Comparison of ENCODE assay signal across 16 cellular contexts in genomic region chr4:101782546-101782945, GRCh38. TPM values are rescaled to one million over a fixed set of nuclear protein-coding genes. Genes with fewer than 3 reads are reported as not detected.
DNase-seq lines count a peak whose midpoint lies in the region; ATAC-seq and TF ChIP-seq lines count a peak whose summit lies in the region.
"Had no signal": no experiment of that assay in that cellular context is flagged by ENCODE, and none has a peak within 500 bp of the region (broad histone marks: within the 10 kb centered on the region; RNA-seq: fewer than 3 reads in every experiment).

No MANE protein-coding gene starts in this region.

- H3K79me2 ChIP-seq in GM23248 (ENCODE audit: insufficient read depth) (no peaks in the 10 kb centered on the region), PC-3 (ENCODE audit: low read length) (no peaks in the 10 kb centered on the region), H9 (ENCODE audit: insufficient read depth, low read length) (no peaks in the 10 kb centered on the region)

- DNase-seq in GM03348 (ENCODE audit: low spot score) (peak; percentile 14), GM23248 (peak; percentile 8), PC-3 (peak; percentile 62), iris pigment epithelial cell (ENCODE audit: low read depth) (peak; percentile 5), H9 (no peak)
- DNase-seq in effector memory CD8-positive, alpha-beta T cell = no peak
- DNase-seq: COR-L47, DMS153, KBM-7, NCI-H1048, NCI-H1694, NCI-H446 had no signal

- no peak overlapping the region for H3K23ac ChIP-seq in H9 (ENCODE audit: insufficient read length, low read depth, low read length)

- H3K4me3 ChIP-seq in GM23248 = no peak overlapping the region
- H3K4me3 ChIP-seq in PC-3 (ENCODE audit: low read length) = no peak overlapping the region

- H2AFZ ChIP-seq in GM23248 (no peak overlapping the region), PC-3 (ENCODE audit: low read length) (no peak overlapping the region), H9 (ENCODE audit: low read length) (no peak overlapping the region)

- H3K79me1 ChIP-seq in H9 (ENCODE audit: insufficient read depth, low read depth, low read length, poor library complexity, severe bottlenecking) = no peaks in the 10 kb centered on the region

- H3K27me3 Mint-ChIP-seq in H9 (ENCODE audit: low read depth) = no peaks in the 10 kb centered on the region
- H3K27me3 Mint-ChIP-seq in effector memory CD8-positive, alpha-beta T cell = peaks cover 10 to 21% of the 10 kb centered on the region in 2 donors

- H3K27ac ChIP-seq in GM23248 (no peak overlapping the region), PC-3 (ENCODE audit: low read length) (no peak overlapping the region), H9 (ENCODE audit: insufficient read length, low read depth, low read length) (no peak overlapping the region)

- H3K9me3 Mint-ChIP-seq in H9 = peaks cover 6 to 12% of the 10 kb centered on the region in 2 experiments; a peak in 4 of 5 replicates
- H3K9me3 Mint-ChIP-seq in effector memory CD8-positive, alpha-beta T cell = peaks cover 0 to 2% of the 10 kb centered on the region in 2 donors

- no peak overlapping the region for H3K4ac ChIP-seq in H9 (ENCODE audit: low read depth, low read length)

- ATAC-seq in PC-3 (no peak), GM18520 (IDR thresholded peaks at IDR 0.05; ENCODE audit: unreplicated experiment) (no peak), HG02642 (IDR thresholded peaks at IDR 0.05; ENCODE audit: poor library complexity, unreplicated experiment) (no peak)
- no peak for ATAC-seq in effector memory CD8-positive, alpha-beta T cell (replicated peaks)

- H2BK20ac ChIP-seq in H9 (ENCODE audit: low read depth, low read length, poor library complexity, severe bottlenecking) = no peak overlapping the region

- no TSS peak for BruUV-seq in PC-3 (replicated peaks; lab: Mats Ljungman, UMichigan)

- H3K23me2 ChIP-seq in H9 (ENCODE audit: insufficient read length, low read depth, low read length, poor library complexity, severe bottlenecking) = no peaks in the 10 kb centered on the region

- H3K9me2 ChIP-seq in GM23248 (ENCODE audit: insufficient read depth) (no peaks in the 10 kb centered on the region), PC-3 (replicated peaks; ENCODE audit: low read length) (no peaks in the 10 kb centered on the region)

- H3K4me3 Mint-ChIP-seq in H9 = no peak overlapping the region
- no peak overlapping the region for H3K4me3 Mint-ChIP-seq in effector memory CD8-positive, alpha-beta T cell
- H3K4me3 Mint-ChIP-seq: CD14-positive monocyte had no signal

- H3K4me1 Mint-ChIP-seq in H9 = peaks cover 11 to 13% of the 10 kb centered on the region in 2 experiments
- H3K4me1 Mint-ChIP-seq in effector memory CD8-positive, alpha-beta T cell (ENCODE audit: low read depth in 2 of 2) = no peaks in the 10 kb centered on the region

- no peaks in the 10 kb centered on the region for H3K9me3 ChIP-seq in GM23248 (ENCODE audit: low read depth)
- no peaks in the 10 kb centered on the region for H3K9me3 ChIP-seq in PC-3 (ENCODE audit: low read length)
- no peaks in the 10 kb centered on the region for H3K9me3 ChIP-seq in H9 (ENCODE audit: control insufficient read depth, low read depth, low read length)

- peaks cover 2 to 9% (median 3%) of the 10 kb centered on the region in 3 experiments; a peak in 4 of 7 replicates for H3K36me3 Mint-ChIP-seq in H9 (ENCODE audit: insufficient read depth in 1 of 3, low read depth in 3 of 3)
- peaks cover 3% of the 10 kb centered on the region for H3K36me3 Mint-ChIP-seq in effector memory CD8-positive, alpha-beta T cell (ENCODE audit: insufficient read depth)
- H3K36me3 Mint-ChIP-seq: CD14-positive monocyte had no signal

- H3K14ac ChIP-seq in H9 (ENCODE audit: insufficient read depth, low read length) = no peak overlapping the region

- no peak overlapping the region for H4K91ac ChIP-seq in H9 (ENCODE audit: insufficient read length, low read depth, low read length)

- no peaks in the 10 kb centered on the region for H3K27me3 ChIP-seq in GM23248 (replicated peaks; ENCODE audit: insufficient read depth)
- no peaks in the 10 kb centered on the region for H3K27me3 ChIP-seq in PC-3 (ENCODE audit: low read length)
- no peaks in the 10 kb centered on the region for H3K27me3 ChIP-seq in H9 (ENCODE audit: insufficient read depth, low read length)

- H3K4me1 ChIP-seq in GM23248 (ENCODE audit: insufficient read depth) (no peaks in the 10 kb centered on the region), PC-3 (ENCODE audit: insufficient read depth, low read length) (peaks cover 6% of the 10 kb centered on the region), H9 (ENCODE audit: insufficient read depth, low read length) (no peaks in the 10 kb centered on the region)

- no peak overlapping the region for H2BK5ac ChIP-seq in H9 (ENCODE audit: insufficient read length, low read length)

- H3F3A ChIP-seq in GM23248 (ENCODE audit: insufficient read depth) (no peaks in the 10 kb centered on the region), PC-3 (ENCODE audit: low read length, unreplicated experiment) (no peaks in the 10 kb centered on the region)

- no peak overlapping the region for H2BK15ac ChIP-seq in H9 (ENCODE audit: low read depth, low read length)

- intact Hi-C loops in PC-3 (cut with micrococcal nuclease) = no loop called here

- POLR2A ChIA-PET in PC-3 (lab: Charles Lee; ENCODE audit: unreplicated experiment) = no interaction called here

- no peak overlapping the region for H4K8ac ChIP-seq in H9 (replicated peaks; ENCODE audit: insufficient read length, low read depth, low read length)

- WGBS in GM23248 (ENCODE audit: low coverage in 1 of 2, low lambda C conversion rate in 2 of 2, missing lambda C conversion rate in 2 of 2), 2 experiments = 43 to 52% methylated on average over 2 of the region's 2 CpGs
- WGBS in H9 (ENCODE audit: extremely low coverage, insufficient read length, low lambda C conversion rate) = no CpG with 5 or more reads among the region's 2 CpGs

- H2AK5ac ChIP-seq in H9 (ENCODE audit: insufficient read length, low read length) = no peak overlapping the region

- H3K9ac ChIP-seq in GM23248 (no peak overlapping the region), PC-3 (ENCODE audit: low read length) (no peak overlapping the region), H9 (ENCODE audit: extremely low read depth, insufficient read length, low read length) (no peak overlapping the region)

- H2BK120ac ChIP-seq in H9 (ENCODE audit: low read depth, low read length, poor library complexity, severe bottlenecking) = no peak overlapping the region

- no peak overlapping the region for H2BK12ac ChIP-seq in H9 (ENCODE audit: insufficient read length, low read depth, low read length)

- in situ Hi-C loops in GM23248 (cut with MboI) = no loop called here

- H3K18ac ChIP-seq in H9 (ENCODE audit: insufficient read length, low read depth, low read length) = no peak overlapping the region

- H3K36me3 ChIP-seq in GM23248 (ENCODE audit: low read depth) (no peaks in the 10 kb centered on the region), PC-3 (ENCODE audit: low read depth, low read length) (no peaks in the 10 kb centered on the region)

- H3K27ac Mint-ChIP-seq in H9 = no peak overlapping the region
- H3K27ac Mint-ChIP-seq in effector memory CD8-positive, alpha-beta T cell = no peak overlapping the region
- H3K27ac Mint-ChIP-seq: CD14-positive monocyte had no signal

- H3T11ph ChIP-seq in H9 (ENCODE audit: low read length) = no peak overlapping the region

- CTCF ChIA-PET in PC-3 (lab: Charles Lee) = no interaction called here

- TF ChIP-seq CTCF in PC-3 (conservative IDR thresholded peaks at IDR 0.05; ENCODE audit: low read depth, low read length) (no peak), H9 (conservative IDR thresholded peaks at IDR 0.05) (no peak)

- H3K56ac ChIP-seq in H9 (ENCODE audit: insufficient read length, low read depth, low read length) = no peak overlapping the region

- H4K20me1 ChIP-seq in GM23248 (ENCODE audit: insufficient read depth) (no peaks in the 10 kb centered on the region), PC-3 (ENCODE audit: low read length) (no peaks in the 10 kb centered on the region), H9 (ENCODE audit: control insufficient read depth, insufficient read depth, insufficient read length) (no peaks in the 10 kb centered on the region)

- H3K4me2 ChIP-seq in GM23248 (ENCODE audit: unreplicated experiment) (no peak overlapping the region), PC-3 (ENCODE audit: low read length) (no peak overlapping the region), H9 (ENCODE audit: insufficient read depth, insufficient read length, low read length) (no peak overlapping the region)

- no peak overlapping the region for H4K5ac ChIP-seq in H9 (ENCODE audit: insufficient read length, low read depth, low read length)

RNA-seq across cellular contexts. Expression of gene BANK1, which starts 8.0 kb away (rescaled TPM):
- total RNA-seq in GM23248 (2014; rRNA removed; shearing (Covaris generic)) = not detected in 2 replicates
- polyA plus RNA-seq in GM23248 (2016; fragmentation: Nextera tagmentation; extraction: Ambion mirVana) = not detected in 2 replicates
- total RNA-seq in PC-3 (2014; rRNA removed) = 1.5 and 1.8 TPM in 2 replicates
- 0.37 and 1.1 TPM in 2 replicates for total RNA-seq in H9 (2021)
- total RNA-seq: A673 had no signal

Comparison
In these comparisons a context has a peak if more than half of its experiments do, and no peak if none do; other contexts are left out.
1. DNase-seq: peak in GM03348 (single experiment), GM23248 (single experiment), PC-3 (single experiment) and iris pigment epithelial cell (single experiment); none in H9 (single experiment) and effector memory CD8-positive, alpha-beta T cell (0 of 3).